ENCODE assay signal across 15 cellular contexts in the genomic region with DNA sequence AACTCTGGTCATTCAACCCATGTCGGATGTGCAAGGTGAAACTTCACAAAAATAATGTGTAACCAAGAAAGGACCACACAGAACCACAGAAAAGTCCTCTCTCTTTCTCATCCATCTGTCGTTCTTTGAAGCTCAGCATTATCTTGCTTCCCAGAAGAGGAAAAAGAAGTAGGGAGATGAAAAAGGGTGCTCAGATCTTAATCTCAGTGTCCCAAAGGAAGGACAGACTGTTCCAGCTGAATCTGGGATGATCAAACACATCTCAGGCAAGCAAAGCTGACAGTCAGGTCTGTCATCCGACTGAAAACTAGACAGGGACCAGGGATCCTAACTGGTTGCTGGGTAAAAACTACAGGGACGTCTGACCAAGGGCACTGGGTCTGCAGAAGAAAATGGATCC. TPM values are rescaled to one million over a fixed set of nuclear protein-coding genes. Genes with fewer than 3 reads are reported as not detected.
DNase-seq lines count a peak whose midpoint lies in the region; ATAC-seq and TF ChIP-seq lines count a peak whose summit lies in the region.
"Had no signal": no experiment of that assay in that cellular context is flagged by ENCODE, and none has a peak within 500 bp of the region (broad histone marks: within the 10 kb centered on the region; RNA-seq: fewer than 3 reads in every experiment).

No MANE protein-coding gene starts in this region.

- peak overlapping the region; percentile 60 for H3K4me2 ChIP-seq in DND-41 (ENCODE audit: insufficient read depth, low read length)

- no peak for TF ChIP-seq CTCF in DND-41 (IDR thresholded peaks at IDR 0.05; ENCODE audit: borderline replicate concordance, extremely low read depth, low read length, poor library complexity, severe bottlenecking)
- TF ChIP-seq CTCF in dorsolateral prefrontal cortex (IDR thresholded peaks at IDR 0.05 in 54 of 56, conservative IDR thresholded peaks at IDR 0.05 in 2 of 56; ENCODE audit: low read depth in 1 of 56, partially characterized antibody in 56 of 56): no peak
- TF ChIP-seq CTCF in heart left ventricle (IDR thresholded peaks at IDR 0.05): no peak

- H3K9me3 ChIP-seq in DND-41 (ENCODE audit: insufficient read depth, low read length, severe bottlenecking) (no peaks in the 10 kb centered on the region), T-helper 17 cell (ENCODE audit: control insufficient read depth, low read length, poor library complexity, severe bottlenecking) (no peaks in the 10 kb centered on the region), heart left ventricle (no peaks in the 10 kb centered on the region)
- H3K9me3 ChIP-seq: gastroesophageal sphincter had no signal

- peak overlapping the region; percentile 78 for H3K4me3 Mint-ChIP-seq in T-helper 17 cell

- no peaks in the 10 kb centered on the region for H3K27me3 Mint-ChIP-seq in T-helper 17 cell

- H3K36me3 Mint-ChIP-seq in T-helper 17 cell (ENCODE audit: low read depth): peaks cover 3% of the 10 kb centered on the region

- intact Hi-C loops in dorsolateral prefrontal cortex (cut with DNase I): no loop called here
- intact Hi-C loops in heart left ventricle (cut with DNase I): no loop called here

- peaks cover 95% of the 10 kb centered on the region for H3K79me2 ChIP-seq in DND-41 (ENCODE audit: insufficient read depth, low read length)

- H3K36me3 ChIP-seq in DND-41 (ENCODE audit: insufficient read depth, low read length): peaks cover 55% of the 10 kb centered on the region
- H3K36me3 ChIP-seq in heart left ventricle: no peaks in the 10 kb centered on the region
- H3K36me3 ChIP-seq: gastroesophageal sphincter had no signal

- H3K4me3 ChIP-seq in DND-41 (ENCODE audit: low read depth in 1 of 2, low read length in 2 of 2): no peak overlapping the region; a peak in 1 of 4 replicates
- H3K4me3 ChIP-seq in dorsolateral prefrontal cortex: no peak overlapping the region
- no peak overlapping the region for H3K4me3 ChIP-seq in skin epidermis
- H3K4me3 ChIP-seq in heart left ventricle: no peak overlapping the region
- H3K4me3 ChIP-seq: gastroesophageal sphincter had no signal

- WGBS in heart left ventricle, 4 donors: 81 to 87% (median 82%) methylated on average over 4 of the region's 4 CpGs

- peak overlapping the region; percentile 95 for H3K27ac Mint-ChIP-seq in T-helper 17 cell

- H2AFZ ChIP-seq in DND-41 (ENCODE audit: low read depth, low read length): no peak overlapping the region

- peak overlapping the region; percentile 89 for H3K27ac ChIP-seq in DND-41 (ENCODE audit: low read length)
- H3K27ac ChIP-seq in dorsolateral prefrontal cortex: peak overlapping the region in 32 of 59 donors; percentile 2 to 70 (median 39)
- H3K27ac ChIP-seq in skin epidermis: peak overlapping the region in 18 of 21 experiments; percentile 10 to 93 (median 78)
- peak overlapping the region in 6 of 12 donors; percentile 7 to 92 (median 68) for H3K27ac ChIP-seq in heart left ventricle

- H3K4me1 ChIP-seq in DND-41 (ENCODE audit: insufficient read depth, low read length) (peaks cover 95% of the 10 kb centered on the region), heart left ventricle (peaks cover 15 to 100% (median 85%) of the 10 kb centered on the region in 12 donors)

- H3K27me3 ChIP-seq in DND-41 (ENCODE audit: insufficient read depth, low read length, poor library complexity): no peaks in the 10 kb centered on the region
- no peaks in the 10 kb centered on the region for H3K27me3 ChIP-seq in dorsolateral prefrontal cortex
- H3K27me3 ChIP-seq in heart left ventricle: no peaks in the 10 kb centered on the region
- H3K27me3 ChIP-seq: gastroesophageal sphincter had no signal

- ATAC-seq in DND-41 (ENCODE audit: insufficient read depth, low read depth) (no peak), T-helper 17 cell (no peak), heart left ventricle (no peak), GM18858 (IDR thresholded peaks at IDR 0.05; ENCODE audit: unreplicated experiment) (no peak)
- ATAC-seq: gastroesophageal sphincter had no signal

- peaks cover 21% of the 10 kb centered on the region; the same call in 1 of the 2 replicates for H4K20me1 ChIP-seq in DND-41 (ENCODE audit: insufficient read depth, low read length)

- H3K4me1 Mint-ChIP-seq in T-helper 17 cell: peaks cover 78% of the 10 kb centered on the region

- no peak for TF ChIP-seq POLR2A in heart left ventricle (IDR thresholded peaks at IDR 0.05)

- H3K9ac ChIP-seq in DND-41 (ENCODE audit: low read depth, low read length): peak overlapping the region; percentile 42

- DNase-seq in DND-41: no peak
- no peak for DNase-seq in T-helper 17 cell
- no peak for DNase-seq in dorsolateral prefrontal cortex
- DNase-seq in heart left ventricle: no peak
- no peak for DNase-seq in mucosa of gallbladder (ENCODE audit: low spot score)
- DNase-seq: COR-L47; HCEC 1CT; NCI-H2029 treated with DMSO at 0.1 percent for 48 hours; NCI-H774; retina; stimulated activated CD4-positive, alpha-beta T cell treated with anti-CD3 and anti-CD28 coated beads, Interleukin-4, amount 100 ng/mL, for 24 hours; stimulated activated naive CD4-positive, alpha-beta T cell had no signal

RNA-seq across cellular contexts. Expression of gene ARHGEF3, which starts 16.2 kb away (rescaled TPM):
- total RNA-seq in T-helper 17 cell (10 to 100 TPM; 70.2 to 71.0 TPM), dorsolateral prefrontal cortex (10 to 100 TPM; 20.5 to 88.5 (median 62.5) TPM), heart left ventricle (10 to 100 TPM; 13.5 to 36.8 (median 18.2) TPM), mucosa of gallbladder (44.5 TPM)
- 1 to 10 TPM; 6.5 to 9.3 TPM for polyA plus RNA-seq in heart left ventricle
